ENCODE assay signal across 1 cellular context in genomic region chr14:34742509-34743115, GRCh38.
TF ChIP-seq lines count a peak whose summit lies in the region.

No MANE protein-coding gene starts in this region.

TF ChIP-seq in K562, 482 proteins besides CTCF, POLR2A, EP300 and RAD21:
- TF ChIP-seq NR2C2 (CRISPR knock-in tag; IDR thresholded peaks at IDR 0.05) (no peak), NR2C2 (tag; IDR thresholded peaks at IDR 0.05) (no peak), ZNF507 (tag; conservative IDR thresholded peaks at IDR 0.05) (no peak), NFIC (IDR thresholded peaks at IDR 0.05) (peak; percentile 81)
TF ChIP-seq in K562: peak in this region for 1.
